Comparison of ENCODE assay signal across 8 cellular contexts in genomic region chr10:8056891-8057331, GRCh38. TPM values are rescaled to one million over a fixed set of nuclear protein-coding genes. Genes with fewer than 3 reads are reported as not detected.
A peak's percentile ranks its signal among the peaks of the same experiment; 100 is the strongest.
DNase-seq lines count a peak whose midpoint lies in the region; ATAC-seq, FAIRE-seq and TF ChIP-seq lines count a peak whose summit lies in the region.

No MANE protein-coding gene starts in this region.

- H3K4me2 ChIP-seq in hepatocyte, result peak overlapping the region; percentile 91

- CTCF ChIA-PET in GM10248 (lab: Yijun Ruan, JAX) (no interaction called here), T-cell (lab: Charles Lee) (interaction anchor here (0.5 to 0.6 kb wide), 2 partner anchors 9 to 17 kb away, joined by 4 to 5 read pairs; no protein-coding TSS in a partner anchor)

- H3K4me1 Mint-ChIP-seq in T-cell, result peaks cover 63 to 81% (median 67%) of the 10 kb centered on the region in 3 donors

- no peaks in the 10 kb centered on the region for H3K36me3 ChIP-seq in hepatocyte (replicated peaks; ENCODE audit: insufficient read depth, low read depth)
- H3K36me3 ChIP-seq in thymus (ENCODE audit: control insufficient read depth, insufficient read depth), result peaks cover 19% of the 10 kb centered on the region

- H3K9me3 ChIP-seq in hepatocyte (ENCODE audit: low read depth) (no peaks in the 10 kb centered on the region), thymus (ENCODE audit: control insufficient read depth) (no peaks in the 10 kb centered on the region)

- H3K79me2 ChIP-seq in hepatocyte, result peaks cover 6% of the 10 kb centered on the region

- no peaks in the 10 kb centered on the region for H3K9me2 ChIP-seq in hepatocyte (replicated peaks; ENCODE audit: insufficient read depth)

- H3K27me3 Mint-ChIP-seq in T-cell, result peaks cover 12 to 14% of the 10 kb centered on the region in 2 donors

- H3K27ac ChIP-seq in hepatocyte (peak overlapping the region; percentile 80), thymus (ENCODE audit: low read depth) (peak overlapping the region; percentile 88)

- H3K27ac Mint-ChIP-seq in T-cell, result peak overlapping the region; percentile 98 to 99

- no peak overlapping the region for H3K4me3 ChIP-seq in hepatocyte
- H3K4me3 ChIP-seq in thymus (ENCODE audit: low read length), result peak overlapping the region; percentile 97

- no peaks in the 10 kb centered on the region for H4K20me1 ChIP-seq in hepatocyte (ENCODE audit: insufficient read depth, poor library complexity, severe bottlenecking)

- H2AFZ ChIP-seq in hepatocyte, result peak overlapping the region; percentile 33

- peaks cover 23% of the 10 kb centered on the region for H3K4me1 ChIP-seq in hepatocyte (ENCODE audit: insufficient read depth)
- H3K4me1 ChIP-seq in thymus (ENCODE audit: control insufficient read depth, insufficient read depth, low read length), result peaks cover 46% of the 10 kb centered on the region

- POLR2A ChIA-PET in GM10248 (lab: Yijun Ruan, JAX) (no interaction called here), T-cell (lab: Charles Lee) (interaction anchor here in 1 of 2 donors (1.4 kb wide), 1 partner anchor 15 kb away, joined by 4 read pairs; no protein-coding TSS in a partner anchor)

- peak; percentile 2 for TF ChIP-seq CTCF in GM10248 (IDR thresholded peaks at IDR 0.05; ENCODE audit: control extremely low read depth, extremely low read depth, low read depth, missing control alignments)
- no peak for TF ChIP-seq CTCF in hepatocyte (IDR thresholded peaks at IDR 0.05; ENCODE audit: poor library complexity)

- FAIRE-seq in frontal cortex (lab: Jason Lieb, UNC), result no peak

- H3K27me3 ChIP-seq in hepatocyte, result peaks cover 75% of the 10 kb centered on the region
- peaks cover 13% of the 10 kb centered on the region for H3K27me3 ChIP-seq in thymus (ENCODE audit: control insufficient read depth, insufficient read depth)

- WGBS in hepatocyte (ENCODE audit: low lambda C conversion rate, missing lambda C conversion rate), result 22% methylated on average over 13 of the region's 13 CpGs
- WGBS in thymus, result 9% methylated on average over 13 of the region's 13 CpGs

- H3K36me3 Mint-ChIP-seq in T-cell, result peaks cover 26% of the 10 kb centered on the region

- DNase-seq in GM10248 (ENCODE audit: extremely low spot score) (peak; percentile 63), T-cell (peak in 17 of 34 experiments; percentile 37 to 60 (median 49)), hepatocyte (ENCODE audit: low spot score) (no peak), putamen (ENCODE audit: low spot score) (no peak), frontal cortex (ENCODE audit: low spot score in 2 of 2) (no peak), COLO829 (ENCODE audit: low spot score) (no peak)

- H3K9me3 Mint-ChIP-seq in T-cell, result no peaks in the 10 kb centered on the region

- ATAC-seq in GM21619 (IDR thresholded peaks at IDR 0.05; ENCODE audit: unreplicated experiment) (peak; percentile 31), T-cell (replicated peaks in 1 of 4) (peak in 2 of 4 experiments; percentile 9 to 14)

- H3K4me3 Mint-ChIP-seq in T-cell, result peak overlapping the region; percentile 92 to 99 (median 95)

RNA-seq across cellular contexts. Expression of gene GATA3, which starts 2.4 kb away (rescaled TPM):
- 10 to 100 TPM; 47.2 to 98.1 (median 59.9) TPM for total RNA-seq in T-cell
- total RNA-seq in hepatocyte, result 0.96 and 2.4 TPM in 2 replicates
- polyA plus RNA-seq in hepatocyte, result 15.4 and 27.1 TPM in 2 replicates
- polyA plus RNA-seq in thymus, result 17.5 TPM
- not detected for total RNA-seq in frontal cortex

Comparison
In these comparisons a context has a peak if more than half of its experiments do, and no peak if none do; other contexts are left out.
1. RNA of gene GATA3, which starts 2.4 kb away (total RNA-seq): 47.2 to 98.1 TPM in T-cell; 0.96 to 2.4 TPM in hepatocyte and not detected in frontal cortex (single experiment); every median in the first group is over 10 times any median in the second.